ENCODE assay signal across 11 cellular contexts in genomic region chr10:17238445-17239275, GRCh38. TPM values are rescaled to one million over a fixed set of nuclear protein-coding genes. Genes with fewer than 3 reads are reported as not detected.
DNase-seq lines count a peak whose midpoint lies in the region; ATAC-seq and TF ChIP-seq lines count a peak whose summit lies in the region.
"Had no signal": no experiment of that assay in that cellular context is flagged by ENCODE, and none has a peak within 500 bp of the region (broad histone marks: within the 10 kb centered on the region; RNA-seq: fewer than 3 reads in every experiment).

No MANE protein-coding gene starts in this region.

- H3K18ac ChIP-seq in mesenchymal stem cell (ENCODE audit: low read depth in 1 of 2, low read length in 2 of 2) = no peak overlapping the region

- H2BK15ac ChIP-seq in mesenchymal stem cell (ENCODE audit: low read depth, poor library complexity, severe bottlenecking) = no peak overlapping the region

- no peak overlapping the region for H2BK12ac ChIP-seq in mesenchymal stem cell (ENCODE audit: low read length in 2 of 2)

- POLR2A ChIA-PET in PC-9 (lab: Charles Lee; ENCODE audit: unreplicated experiment) = no interaction called here

- H3K27ac ChIP-seq in coronary artery = peak overlapping the region; percentile 69 to 79
- H3K27ac ChIP-seq in mesenchymal stem cell (ENCODE audit: low read length, poor library complexity, severe bottlenecking) = peak overlapping the region; percentile 82
- no peak overlapping the region for H3K27ac ChIP-seq in PC-9

- no peak overlapping the region for H4K91ac ChIP-seq in mesenchymal stem cell (ENCODE audit: low read length)

- CTCF ChIA-PET in PC-9 (lab: Charles Lee) = no interaction called here

- H3K4me3 ChIP-seq in AG10803 (ENCODE audit: low read length) (no peak overlapping the region), coronary artery (peak overlapping the region; percentile 10), mesenchymal stem cell (ENCODE audit: insufficient read depth in 1 of 2, low read depth in 1 of 2, low read length in 2 of 2) (no peak overlapping the region), PC-9 (no peak overlapping the region)

- ATAC-seq in GM21526 (IDR thresholded peaks at IDR 0.05; ENCODE audit: low FRiP score, unreplicated experiment) (no peak), GM19324 (IDR thresholded peaks at IDR 0.05; ENCODE audit: low FRiP score, unreplicated experiment) (no peak)

- no TSS peak for BruUV-seq in PC-9 (replicated peaks; lab: Mats Ljungman, UMichigan)

- H3K4ac ChIP-seq in mesenchymal stem cell (ENCODE audit: low read depth in 1 of 2, low read length in 2 of 2) = no peak overlapping the region

- H4K8ac ChIP-seq in mesenchymal stem cell (ENCODE audit: low read length) = peak overlapping the region; percentile 60

- H3K14ac ChIP-seq in mesenchymal stem cell (ENCODE audit: low read length in 2 of 2) = no peak overlapping the region

- no peaks in the 10 kb centered on the region for H3F3A ChIP-seq in PC-9 (ENCODE audit: insufficient read depth, low read depth)

- 55% methylated on average over 7 of the region's 12 CpGs for WGBS in mesenchymal stem cell

- H2AK5ac ChIP-seq in mesenchymal stem cell (ENCODE audit: low read length, severe bottlenecking) = no peak overlapping the region

- no peaks in the 10 kb centered on the region for H3K9me2 ChIP-seq in PC-9 (ENCODE audit: insufficient read depth)

- H3K79me1 ChIP-seq in mesenchymal stem cell (replicated peaks; ENCODE audit: low read length, poor library complexity, severe bottlenecking) = no peaks in the 10 kb centered on the region

- DNase-seq in AG10803 (ENCODE audit: low read depth) (peak; percentile 93), NCI-H226 (peak; percentile 10), coronary artery (ENCODE audit: low spot score) (peak; percentile 84), mesenchymal stem cell (peak; percentile 92), PC-9 (no peak)
- DNase-seq in activated CD4-positive, CD25-positive, alpha-beta regulatory T cell (lab: John Stamatoyannopoulos, UW) = no peak
- DNase-seq: activated gamma-delta T cell treated with Interleukin-2 at 50 U/mL for 16 hours, DMS 273 treated with DMSO at 0.1 percent for 48 hours, immature natural killer cell had no signal

- no peaks in the 10 kb centered on the region for H4K20me1 ChIP-seq in PC-9 (ENCODE audit: insufficient read depth)

- H3K4me2 ChIP-seq in mesenchymal stem cell (ENCODE audit: low read length, poor library complexity, severe bottlenecking) (no peak overlapping the region), PC-9 (no peak overlapping the region)

- H3K9ac ChIP-seq in mesenchymal stem cell (ENCODE audit: low read length) = peak overlapping the region; percentile 99

- H3K4me1 ChIP-seq in mesenchymal stem cell (ENCODE audit: control insufficient read depth, insufficient read depth, low read depth, low read length) = peaks cover 4% of the 10 kb centered on the region
- H3K4me1 ChIP-seq in PC-9 (replicated peaks; ENCODE audit: insufficient read depth) = no peaks in the 10 kb centered on the region

- H2AFZ ChIP-seq in mesenchymal stem cell (ENCODE audit: low read depth, low read length) (no peak overlapping the region), PC-9 (no peak overlapping the region)

- intact Hi-C loops in PC-9 (cut with micrococcal nuclease; ENCODE audit: unreplicated experiment) = no loop called here

- H3K27me3 ChIP-seq in mesenchymal stem cell (ENCODE audit: control insufficient read depth in 1 of 2, insufficient read depth in 1 of 2, low read length in 2 of 2) (no peaks in the 10 kb centered on the region), PC-9 (ENCODE audit: insufficient read depth, low read depth) (no peaks in the 10 kb centered on the region)

- no peak overlapping the region for H2BK120ac ChIP-seq in mesenchymal stem cell (ENCODE audit: low read depth, low read length)

- no peaks in the 10 kb centered on the region for H3K79me2 ChIP-seq in PC-9 (ENCODE audit: low read depth)

- H3K36me3 ChIP-seq in mesenchymal stem cell (ENCODE audit: control insufficient read depth in 1 of 2, insufficient read depth in 2 of 2, low read depth in 1 of 2, low read length in 2 of 2) (peaks cover 15 to 44% of the 10 kb centered on the region in 2 experiments), PC-9 (ENCODE audit: low read depth) (no peaks in the 10 kb centered on the region)

- no peak overlapping the region for H2BK5ac ChIP-seq in mesenchymal stem cell (ENCODE audit: low read depth, low read length, poor library complexity, severe bottlenecking)

- peaks cover 7% of the 10 kb centered on the region for H3K9me3 ChIP-seq in mesenchymal stem cell (ENCODE audit: control insufficient read depth, low read length)
- no peaks in the 10 kb centered on the region for H3K9me3 ChIP-seq in PC-9 (ENCODE audit: insufficient read depth, low read depth)

- TF ChIP-seq CTCF in AG10803 (conservative IDR thresholded peaks at IDR 0.05; ENCODE audit: low read length) = 0 out of 2 replicates have a peak, but pooled peaks have one; percentile 12
- TF ChIP-seq CTCF in coronary artery (IDR thresholded peaks at IDR 0.05) = no peak
- no peak for TF ChIP-seq CTCF in PC-9 (conservative IDR thresholded peaks at IDR 0.05)

- no peak overlapping the region for H3K23ac ChIP-seq in mesenchymal stem cell (ENCODE audit: low read length in 2 of 2)

RNA-seq across cellular contexts. Expression of gene VIM, which starts 10.6 kb away (rescaled TPM):
- polyA plus RNA-seq in mesenchymal stem cell (2013, experiment 1 of 2) = 5,108 TPM
- 5,084 TPM for polyA plus RNA-seq in mesenchymal stem cell (2013, experiment 2 of 2)
- 14.8 TPM in 2 replicates for total RNA-seq in PC-9 (2021)

RNA-seq across cellular contexts. Expression of gene TRDMT1, which starts 37.2 kb away (rescaled TPM):
- 4.6 TPM for polyA plus RNA-seq in mesenchymal stem cell (2013, experiment 1 of 2)
- polyA plus RNA-seq in mesenchymal stem cell (2013, experiment 2 of 2) = 4.0 TPM
- total RNA-seq in PC-9 (2021) = 3.2 and 4.2 TPM in 2 replicates

Comparison
In these comparisons a context has a peak if more than half of its experiments do, and no peak if none do; other contexts are left out.
1. DNase-seq: peak in AG10803 (single experiment), NCI-H226 (single experiment), coronary artery (single experiment) and mesenchymal stem cell (single experiment); none in PC-9 (0 of 2) and activated CD4-positive, CD25-positive, alpha-beta regulatory T cell (0 of 4).